11 cellular contexts compared by ENCODE assay signal in the genomic region with DNA sequence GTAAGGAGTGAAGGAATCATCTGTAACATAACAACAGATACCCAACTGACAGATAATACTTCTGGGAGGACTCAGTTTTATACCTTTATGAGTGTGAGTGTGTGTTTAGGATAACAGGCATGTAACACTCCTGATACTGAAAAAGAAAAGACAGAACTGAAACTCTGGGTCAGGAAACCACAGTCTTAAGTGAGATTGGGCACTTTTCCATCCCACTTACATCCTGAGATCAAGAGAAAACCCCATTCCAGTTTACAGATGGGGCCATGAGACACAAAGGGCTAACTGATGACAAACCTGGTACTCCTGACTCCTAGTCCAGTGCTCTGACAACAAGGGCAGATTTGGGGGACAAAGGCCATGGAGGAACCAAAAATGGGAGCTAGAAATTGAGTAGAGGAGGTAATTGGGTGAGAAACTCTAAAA. TPM values are rescaled to one million over a fixed set of nuclear protein-coding genes. Genes with fewer than 3 reads are reported as not detected.
DNase-seq lines count a peak whose midpoint lies in the region; ATAC-seq, FAIRE-seq and TF ChIP-seq lines count a peak whose summit lies in the region.
"Had no signal": no experiment of that assay in that cellular context is flagged by ENCODE, and none has a peak within 500 bp of the region (broad histone marks: within the 10 kb centered on the region; RNA-seq: fewer than 3 reads in every experiment).

No MANE protein-coding gene starts in this region.

- H3K27me3 ChIP-seq in testis (no peaks in the 10 kb centered on the region), PC-3 (ENCODE audit: low read length) (no peaks in the 10 kb centered on the region)

- H2AFZ ChIP-seq in PC-3 (ENCODE audit: low read length), result no peak overlapping the region

- intact Hi-C loops in testis (cut with DNase I; ENCODE audit: low total_unique reads), result no loop called here
- intact Hi-C loops in PC-3 (cut with micrococcal nuclease), result loop anchor here (5.0 to 10.0 kb wide), 2 partner anchors 189 to 297 kb away; no protein-coding TSS in a partner anchor

- 0 out of 2 replicates have a peak, but pooled peaks cover 3% of the 10 kb centered on the region for H3K36me3 Mint-ChIP-seq in HFFc6 (ENCODE audit: low read depth)

- no peak overlapping the region for H3K4me3 Mint-ChIP-seq in HFFc6

- H4K20me1 ChIP-seq in PC-3 (ENCODE audit: low read length), result no peaks in the 10 kb centered on the region

- no peaks in the 10 kb centered on the region for H3K79me2 ChIP-seq in PC-3 (ENCODE audit: low read length)

- H3K4me1 ChIP-seq in testis (no peaks in the 10 kb centered on the region), PC-3 (ENCODE audit: insufficient read depth, low read length) (no peaks in the 10 kb centered on the region)

- ATAC-seq in HG02943 (IDR thresholded peaks at IDR 0.05; ENCODE audit: low read depth, unreplicated experiment) (peak; percentile 72), PC-3 (no peak)

- peaks cover 9% of the 10 kb centered on the region for H3K4me1 Mint-ChIP-seq in HFFc6 (ENCODE audit: low read depth)

- H3K27ac ChIP-seq in testis (no peak overlapping the region), PC-3 (ENCODE audit: low read length) (no peak overlapping the region)
- H3K27ac ChIP-seq: thoracic aorta had no signal

- H3K9me2 ChIP-seq in PC-3 (replicated peaks; ENCODE audit: low read length), result no peaks in the 10 kb centered on the region

- H3K27me3 Mint-ChIP-seq in HFFc6 (ENCODE audit: insufficient read depth), result peaks cover 19% of the 10 kb centered on the region

- TF ChIP-seq CTCF in GM12865 (IDR thresholded peaks at IDR 0.05; ENCODE audit: insufficient read depth, low read depth, low read length, missing control alignments), result no peak
- TF ChIP-seq CTCF in NB4 (IDR thresholded peaks at IDR 0.05; ENCODE audit: low read depth, low read length), result no peak
- TF ChIP-seq CTCF in testis (IDR thresholded peaks at IDR 0.05), result no peak
- TF ChIP-seq CTCF in HFFc6 (IDR thresholded peaks at IDR 0.05), result no peak
- TF ChIP-seq CTCF in PC-3 (conservative IDR thresholded peaks at IDR 0.05; ENCODE audit: low read depth, low read length), result no peak

- H3K4me3 ChIP-seq in GM12865 (ENCODE audit: low read depth, low read length) (no peak overlapping the region), NB4 (ENCODE audit: low read depth, low read length) (no peak overlapping the region), testis (no peak overlapping the region), PC-3 (ENCODE audit: low read length) (no peak overlapping the region)
- H3K4me3 ChIP-seq: thoracic aorta had no signal

- CTCF ChIA-PET in PC-3 (lab: Charles Lee), result interaction anchor here (0.6 kb wide), 1 partner anchor 180 kb away, joined by 3 read pairs; no protein-coding TSS in a partner anchor

- POLR2A ChIA-PET in PC-3 (lab: Charles Lee; ENCODE audit: unreplicated experiment), result no interaction called here

- no peaks in the 10 kb centered on the region for H3F3A ChIP-seq in PC-3 (ENCODE audit: low read length, unreplicated experiment)

- TF ChIP-seq POLR2A in NB4 (IDR thresholded peaks at IDR 0.05; ENCODE audit: extremely low read depth, insufficient read length) (no peak), testis (IDR thresholded peaks at IDR 0.05) (no peak)

- no peak overlapping the region for H3K4me2 ChIP-seq in PC-3 (ENCODE audit: low read length)

- FAIRE-seq in GM19239 (lab: Jason Lieb, UNC), result peak; percentile 89

- no peaks in the 10 kb centered on the region for H3K9me3 ChIP-seq in testis
- no peaks in the 10 kb centered on the region for H3K9me3 ChIP-seq in PC-3 (ENCODE audit: low read length)
- H3K9me3 ChIP-seq: thoracic aorta had no signal

- H3K9me3 Mint-ChIP-seq in HFFc6, result peaks cover 13% of the 10 kb centered on the region; the same call in 1 of the 2 replicates

- no peak overlapping the region for H3K9ac ChIP-seq in PC-3 (ENCODE audit: low read length)

- DNase-seq in GM12865 (ENCODE audit: low read depth) (peak; percentile 94), GM19239 (ENCODE audit: insufficient read length, low spot score) (no peak), NB4 (ENCODE audit: low read depth) (peak; percentile 6), NCI-H1694 treated with DMSO at 0.1 percent for 48 hours (lab: John Stamatoyannopoulos, UW) (no peak), testis (no peak), HFFc6 (no peak), PC-3 (no peak)
- DNase-seq: DMS 273 treated with DMSO at 0.1 percent for 48 hours had no signal

- H3K27ac Mint-ChIP-seq in HFFc6, result no peak overlapping the region

- no peaks in the 10 kb centered on the region for H3K36me3 ChIP-seq in testis (ENCODE audit: low read depth, missing control alignments)
- H3K36me3 ChIP-seq in PC-3 (ENCODE audit: low read depth, low read length), result no peaks in the 10 kb centered on the region
- H3K36me3 ChIP-seq: thoracic aorta had no signal

- BruUV-seq in PC-3 (replicated peaks; lab: Mats Ljungman, UMichigan), result no TSS peak

RNA-seq across cellular contexts. Expression of gene IL5, which starts 18.0 kb away (rescaled TPM):
- 10 to 100 TPM in 1 of 2 donors, 1 to 10 TPM in 1; 2.2 to 12.4 TPM for total RNA-seq in testis
- 5.4 TPM for polyA plus RNA-seq in testis (ENCODE audit: insufficient read depth, low read depth, low replicate concordance)
- total RNA-seq in HFFc6 (2021; fragmentation: NEBNext Ultra II Directional; extraction: Animal tissue kit (Norgen Biotek cat#: 25700)), result not detected
- not detected in 2 replicates for total RNA-seq in PC-3 (2014; rRNA removed)
- total RNA-seq: skeletal muscle tissue, thoracic aorta had no signal

RNA-seq across cellular contexts. Expression of gene RAD50, which starts 31.5 kb away (rescaled TPM):
- total RNA-seq in testis (10 to 100 TPM; 38.6 to 41.6 TPM), PC-3 (2014; rRNA removed) (3.5 and 6.7 TPM in 2 replicates)
- 5.0 TPM for polyA plus RNA-seq in testis (ENCODE audit: insufficient read depth, low read depth, low replicate concordance)
- total RNA-seq in HFFc6 (2021; fragmentation: NEBNext Ultra II Directional; extraction: Animal tissue kit (Norgen Biotek cat#: 25700)), result 10 to 100 TPM; 11.6 to 27.7 (median 12.8) TPM

RNA-seq across cellular contexts. Expression of gene IRF1, which starts 34.7 kb away (rescaled TPM):
- total RNA-seq in testis (10 to 100 TPM; 20.2 to 22.5 TPM), PC-3 (2014; rRNA removed) (21.1 and 23.1 TPM in 2 replicates)
- polyA plus RNA-seq in testis (ENCODE audit: insufficient read depth, low read depth, low replicate concordance), result 31.7 TPM
- 10 to 100 TPM in 5 of 6 experiments, 1 to 10 TPM in 1; 9.8 to 19.7 (median 17.3) TPM for total RNA-seq in HFFc6 (2021; fragmentation: NEBNext Ultra II Directional; extraction: Animal tissue kit (Norgen Biotek cat#: 25700))

Comparison
In these comparisons a context has a peak if more than half of its experiments do, and no peak if none do; other contexts are left out.
1. DNase-seq: peak in GM12865 (single experiment) and NB4 (single experiment); none in GM19239 (single experiment), NCI-H1694 treated with DMSO at 0.1 percent for 48 hours (single experiment), testis (single experiment), HFFc6 (single experiment) and PC-3 (single experiment).